8 cellular contexts compared by ENCODE assay signal in the genomic region with DNA sequence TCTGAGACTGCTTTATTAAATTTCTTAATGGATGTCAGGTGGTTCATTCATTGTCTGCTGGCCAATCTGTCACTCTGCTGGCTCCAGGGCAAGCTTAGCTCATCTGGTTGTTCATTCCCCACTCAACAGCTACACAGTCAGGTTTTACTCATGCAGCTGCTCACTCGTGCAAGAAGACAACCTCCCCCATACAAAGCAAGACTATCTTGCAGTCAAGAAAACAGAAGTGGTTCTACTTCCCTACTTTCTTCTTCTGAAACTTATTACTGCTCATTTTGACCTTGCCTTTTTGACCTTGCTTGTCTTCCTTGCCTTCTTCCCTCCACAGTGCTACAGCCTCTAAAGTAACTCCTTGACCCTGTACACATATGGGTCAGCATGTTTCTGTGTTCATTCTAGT.
DNase-seq lines count a peak whose midpoint lies in the region; ATAC-seq and TF ChIP-seq lines count a peak whose summit lies in the region.

No MANE protein-coding gene starts in this region.

- TF ChIP-seq CTCF in testis (IDR thresholded peaks at IDR 0.05) = no peak

- no peaks in the 10 kb centered on the region for H3K27me3 Mint-ChIP-seq in activated T-helper 17 cell treated with anti-CD3 and anti-CD28 coated beads, Interleukin-2, amount 50 U/mL, for 72 hours

- TF ChIP-seq POLR2A in testis (IDR thresholded peaks at IDR 0.05) = no peak

- no peak overlapping the region for H3K4me3 ChIP-seq in testis
- no peak overlapping the region for H3K4me3 ChIP-seq in effector memory CD4-positive, alpha-beta T cell (ENCODE audit: insufficient read depth, low read depth, low read length, poor library complexity, severe bottlenecking)

- H3K27ac ChIP-seq in testis = no peak overlapping the region
- no peak overlapping the region for H3K27ac ChIP-seq in effector memory CD4-positive, alpha-beta T cell (ENCODE audit: insufficient read depth, low read length, poor library complexity, severe bottlenecking)

- no peak overlapping the region for H3K27ac Mint-ChIP-seq in activated T-helper 17 cell treated with anti-CD3 and anti-CD28 coated beads, Interleukin-2, amount 50 U/mL, for 72 hours

- H3K36me3 ChIP-seq in testis (ENCODE audit: low read depth, missing control alignments) = no peaks in the 10 kb centered on the region
- peaks cover 5% of the 10 kb centered on the region for H3K36me3 ChIP-seq in effector memory CD4-positive, alpha-beta T cell (ENCODE audit: control insufficient read depth, insufficient read depth, low read length)

- no peaks in the 10 kb centered on the region for H3K9me3 Mint-ChIP-seq in activated T-helper 17 cell treated with anti-CD3 and anti-CD28 coated beads, Interleukin-2, amount 50 U/mL, for 72 hours

- H3K36me3 Mint-ChIP-seq in activated T-helper 17 cell treated with anti-CD3 and anti-CD28 coated beads, Interleukin-2, amount 50 U/mL, for 72 hours (ENCODE audit: low read depth) = peaks cover 83% of the 10 kb centered on the region

- no peaks in the 10 kb centered on the region for H3K4me1 Mint-ChIP-seq in activated T-helper 17 cell treated with anti-CD3 and anti-CD28 coated beads, Interleukin-2, amount 50 U/mL, for 72 hours

- H3K4me1 ChIP-seq in testis = no peaks in the 10 kb centered on the region
- H3K4me1 ChIP-seq in effector memory CD4-positive, alpha-beta T cell (ENCODE audit: control insufficient read depth, insufficient read depth, low read length, poor library complexity, severe bottlenecking) = no peaks in the 10 kb centered on the region

- no peak overlapping the region for H3K4me3 Mint-ChIP-seq in activated T-helper 17 cell treated with anti-CD3 and anti-CD28 coated beads, Interleukin-2, amount 50 U/mL, for 72 hours

- no peaks in the 10 kb centered on the region for H3K9me3 ChIP-seq in testis
- H3K9me3 ChIP-seq in effector memory CD4-positive, alpha-beta T cell (ENCODE audit: control insufficient read depth, low read length) = no peaks in the 10 kb centered on the region

- peak; percentile 85 for ATAC-seq in HG03060 (IDR thresholded peaks at IDR 0.05; ENCODE audit: low read depth, unreplicated experiment)
- peak; percentile 46 for ATAC-seq in sciatic nerve
- ATAC-seq in activated T-helper 17 cell treated with anti-CD3 and anti-CD28 coated beads, Interleukin-2, amount 50 U/mL, for 72 hours (replicated peaks) = no peak

- H3K27me3 ChIP-seq in testis = no peaks in the 10 kb centered on the region
- no peaks in the 10 kb centered on the region for H3K27me3 ChIP-seq in effector memory CD4-positive, alpha-beta T cell (replicated peaks; ENCODE audit: control insufficient read depth, insufficient read depth, low read length, poor library complexity, severe bottlenecking)

- DNase-seq in GM19240 (ENCODE audit: insufficient read length, low spot score) (peak; percentile 32), SIG-M5 (lab: John Stamatoyannopoulos, UW) (peak; percentile 75), sciatic nerve (ENCODE audit: low spot score) (no peak), testis (no peak), 8988T (no peak)
- DNase-seq in effector memory CD4-positive, alpha-beta T cell = no peak

- WGBS in testis, 2 donors = 30 to 62% methylated on average over 1 of the region's 1 CpG

- intact Hi-C loops in sciatic nerve (cut with DNase I) (no loop called here), testis (cut with DNase I; ENCODE audit: low total_unique reads) (no loop called here)

Comparison
In these comparisons a context has a peak if more than half of its experiments do, and no peak if none do; other contexts are left out.
1. DNase-seq: peak in GM19240 (single experiment) and SIG-M5 (single experiment); none in sciatic nerve (single experiment), testis (single experiment), 8988T (single experiment) and effector memory CD4-positive, alpha-beta T cell (0 of 3).